ENCODE assay signal across 1 cellular context in the genomic region with DNA sequence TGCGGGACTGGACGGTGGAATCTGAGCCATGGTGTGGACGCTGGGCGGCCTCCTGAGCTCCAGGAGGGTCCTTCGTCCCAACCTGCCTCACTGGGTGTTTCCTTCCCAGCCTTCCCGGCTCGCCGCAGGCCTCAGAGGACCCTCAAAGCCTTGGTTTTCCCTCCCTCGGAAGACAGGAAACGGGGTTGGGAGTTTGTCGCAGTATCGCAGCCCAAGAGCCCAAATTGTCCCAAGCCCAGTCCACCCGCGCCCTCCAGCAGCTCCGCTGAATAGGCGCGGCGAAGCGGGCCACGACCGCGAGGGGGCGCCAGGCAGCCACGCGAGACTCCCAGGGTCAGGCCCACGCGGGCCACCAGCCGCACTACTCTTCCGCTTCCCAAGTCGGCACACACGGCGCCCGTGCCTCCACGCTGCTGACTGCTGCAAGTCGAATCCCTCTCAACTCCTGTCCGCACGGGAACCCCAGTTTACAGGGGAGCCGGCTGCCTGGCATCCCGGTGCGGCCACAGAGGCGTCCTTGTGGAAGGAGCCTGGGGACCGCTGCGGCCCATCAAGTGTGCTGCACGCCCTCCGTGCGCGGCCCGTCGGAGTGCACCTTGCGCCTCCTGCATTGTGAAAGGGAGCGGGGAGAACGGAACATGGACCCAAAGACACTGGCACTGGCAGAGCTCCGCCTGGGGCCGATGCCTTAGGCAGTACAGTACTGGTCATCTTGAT.
TF ChIP-seq lines count a peak whose summit lies in the region.

No MANE protein-coding gene starts in this region.

TF ChIP-seq in K562, 482 proteins besides CTCF, POLR2A, EP300 and RAD21 (continued from another document and continues in another):
- TF ChIP-seq, protein P1, sequence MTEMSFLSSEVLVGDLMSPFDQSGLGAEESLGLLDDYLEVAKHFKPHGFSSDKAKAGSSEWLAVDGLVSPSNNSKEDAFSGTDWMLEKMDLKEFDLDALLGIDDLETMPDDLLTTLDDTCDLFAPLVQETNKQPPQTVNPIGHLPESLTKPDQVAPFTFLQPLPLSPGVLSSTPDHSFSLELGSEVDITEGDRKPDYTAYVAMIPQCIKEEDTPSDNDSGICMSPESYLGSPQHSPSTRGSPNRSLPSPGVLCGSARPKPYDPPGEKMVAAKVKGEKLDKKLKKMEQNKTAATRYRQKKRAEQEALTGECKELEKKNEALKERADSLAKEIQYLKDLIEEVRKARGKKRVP (CRISPR knock-in tag; IDR thresholded peaks at IDR 0.05): no peak
- TF ChIP-seq CHD2 (IDR thresholded peaks at IDR 0.05; ENCODE audit: low read depth, low read length) (peak; percentile 86), ZNF347 (CRISPR knock-in tag; IDR thresholded peaks at IDR 0.05; ENCODE audit: low read depth) (no peak), RBM34 (IDR thresholded peaks at IDR 0.05; ENCODE audit: borderline replicate concordance, insufficient read depth, low read length) (no peak), PCBP1 (IDR thresholded peaks at IDR 0.05; ENCODE audit: low read depth, low read length, poor library complexity, severe bottlenecking) (peak; percentile 42), FOSL1 (tag; conservative IDR thresholded peaks at IDR 0.05) (peak; percentile 34; the same call in 1 of the 2 replicates), NEUROD1 (IDR thresholded peaks at IDR 0.05; ENCODE audit: borderline replicate concordance, low read depth, low read length, partially characterized antibody) (peak; percentile 45), GATAD2B (IDR thresholded peaks at IDR 0.05; ENCODE audit: borderline replicate concordance) (peak; percentile 95), GATAD2A (IDR thresholded peaks at IDR 0.05) (peak; percentile 94), ZNF274 (IDR thresholded peaks at IDR 0.05; ENCODE audit: borderline replicate concordance, low read depth, low read length) (no peak), SUPT5H (IDR thresholded peaks at IDR 0.05) (0 out of 2 replicates have a peak, but pooled peaks have one; percentile 48), TCF3 (CRISPR knock-in tag; IDR thresholded peaks at IDR 0.05) (peak; percentile 38; the same call in 1 of the 2 replicates), MCM3 (IDR thresholded peaks at IDR 0.05) (no peak), ZFX (CRISPR knock-in tag; IDR thresholded peaks at IDR 0.05) (peak; percentile 85), NFXL1 (CRISPR knock-in tag; IDR thresholded peaks at IDR 0.05) (no peak), CBFA2T3 (IDR thresholded peaks at IDR 0.05) (no peak), HDGF (IDR thresholded peaks at IDR 0.05) (peak; percentile 79; the same call in 1 of the 2 replicates), XRCC5 (IDR thresholded peaks at IDR 0.05; ENCODE audit: low read depth, low read length) (peak; percentile 90; the same call in 1 of the 2 replicates), HDAC3 (IDR thresholded peaks at IDR 0.05; ENCODE audit: borderline replicate concordance, partially characterized antibody) (no peak), FOXM1 (IDR thresholded peaks at IDR 0.05; ENCODE audit: low read depth) (no peak), FOXM1 (CRISPR knock-in tag; IDR thresholded peaks at IDR 0.05; ENCODE audit: low read depth) (peak; percentile 91; the same call in 1 of the 2 replicates), NR2F6 (CRISPR knock-in tag; IDR thresholded peaks at IDR 0.05) (no peak), TGIF2 (CRISPR knock-in tag; IDR thresholded peaks at IDR 0.05) (no peak), ZNF354B (CRISPR knock-in tag; IDR thresholded peaks at IDR 0.05) (no peak), THRAP3 (IDR thresholded peaks at IDR 0.05; ENCODE audit: borderline replicate concordance) (no peak), MTA3 (IDR thresholded peaks at IDR 0.05; ENCODE audit: borderline replicate concordance) (peak; percentile 96), ZNF583 (CRISPR knock-in tag; IDR thresholded peaks at IDR 0.05) (peak; percentile 77; the same call in 1 of the 2 replicates), ZNF165 (CRISPR knock-in tag; IDR thresholded peaks at IDR 0.05; ENCODE audit: borderline replicate concordance) (peak; percentile 36; the same call in 1 of the 2 replicates), DPF2 (IDR thresholded peaks at IDR 0.05) (peak; percentile 6; the same call in 1 of the 2 replicates), KDM2B (CRISPR knock-in tag; IDR thresholded peaks at IDR 0.05) (peak; percentile 94; the same call in 1 of the 2 replicates), SMC3 (conservative IDR thresholded peaks at IDR 0.05; ENCODE audit: insufficient read depth, low read depth, low read length) (peak; percentile 97), HCFC1 (IDR thresholded peaks at IDR 0.05; ENCODE audit: low read depth, low read length) (peak; percentile 46; the same call in 1 of the 2 replicates), TCF7L2 (IDR thresholded peaks at IDR 0.05; ENCODE audit: low read depth, low read length) (no peak), TBL1XR1 (IDR thresholded peaks at IDR 0.05; ENCODE audit: low read length in 2 of 2) (peak in 1 of 2 experiments; percentile 65; a peak in 2 of 4 replicates), MTA1 (IDR thresholded peaks at IDR 0.05; ENCODE audit: borderline replicate concordance) (peak; percentile 23; the same call in 1 of the 2 replicates), ILF3 (IDR thresholded peaks at IDR 0.05; ENCODE audit: borderline replicate concordance) (no peak), XRCC4 (IDR thresholded peaks at IDR 0.05; ENCODE audit: extremely low read depth, insufficient read depth, insufficient read length) (no peak)
- TF ChIP-seq, protein P2, sequence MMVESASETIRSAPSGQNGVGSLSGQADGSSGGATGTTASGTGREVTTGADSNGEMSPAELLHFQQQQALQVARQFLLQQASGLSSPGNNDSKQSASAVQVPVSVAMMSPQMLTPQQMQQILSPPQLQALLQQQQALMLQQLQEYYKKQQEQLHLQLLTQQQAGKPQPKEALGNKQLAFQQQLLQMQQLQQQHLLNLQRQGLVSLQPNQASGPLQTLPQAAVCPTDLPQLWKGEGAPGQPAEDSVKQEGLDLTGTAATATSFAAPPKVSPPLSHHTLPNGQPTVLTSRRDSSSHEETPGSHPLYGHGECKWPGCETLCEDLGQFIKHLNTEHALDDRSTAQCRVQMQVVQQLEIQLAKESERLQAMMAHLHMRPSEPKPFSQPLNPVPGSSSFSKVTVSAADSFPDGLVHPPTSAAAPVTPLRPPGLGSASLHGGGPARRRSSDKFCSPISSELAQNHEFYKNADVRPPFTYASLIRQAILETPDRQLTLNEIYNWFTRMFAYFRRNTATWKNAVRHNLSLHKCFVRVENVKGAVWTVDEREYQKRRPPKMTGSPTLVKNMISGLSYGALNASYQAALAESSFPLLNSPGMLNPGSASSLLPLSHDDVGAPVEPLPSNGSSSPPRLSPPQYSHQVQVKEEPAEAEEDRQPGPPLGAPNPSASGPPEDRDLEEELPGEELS (CRISPR knock-in tag; IDR thresholded peaks at IDR 0.05; ENCODE audit: borderline replicate concordance): no peak
- TF ChIP-seq, protein P3, sequence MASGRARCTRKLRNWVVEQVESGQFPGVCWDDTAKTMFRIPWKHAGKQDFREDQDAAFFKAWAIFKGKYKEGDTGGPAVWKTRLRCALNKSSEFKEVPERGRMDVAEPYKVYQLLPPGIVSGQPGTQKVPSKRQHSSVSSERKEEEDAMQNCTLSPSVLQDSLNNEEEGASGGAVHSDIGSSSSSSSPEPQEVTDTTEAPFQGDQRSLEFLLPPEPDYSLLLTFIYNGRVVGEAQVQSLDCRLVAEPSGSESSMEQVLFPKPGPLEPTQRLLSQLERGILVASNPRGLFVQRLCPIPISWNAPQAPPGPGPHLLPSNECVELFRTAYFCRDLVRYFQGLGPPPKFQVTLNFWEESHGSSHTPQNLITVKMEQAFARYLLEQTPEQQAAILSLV (tag; IDR thresholded peaks at IDR 0.05): no peak
- TF ChIP-seq, protein P4, sequence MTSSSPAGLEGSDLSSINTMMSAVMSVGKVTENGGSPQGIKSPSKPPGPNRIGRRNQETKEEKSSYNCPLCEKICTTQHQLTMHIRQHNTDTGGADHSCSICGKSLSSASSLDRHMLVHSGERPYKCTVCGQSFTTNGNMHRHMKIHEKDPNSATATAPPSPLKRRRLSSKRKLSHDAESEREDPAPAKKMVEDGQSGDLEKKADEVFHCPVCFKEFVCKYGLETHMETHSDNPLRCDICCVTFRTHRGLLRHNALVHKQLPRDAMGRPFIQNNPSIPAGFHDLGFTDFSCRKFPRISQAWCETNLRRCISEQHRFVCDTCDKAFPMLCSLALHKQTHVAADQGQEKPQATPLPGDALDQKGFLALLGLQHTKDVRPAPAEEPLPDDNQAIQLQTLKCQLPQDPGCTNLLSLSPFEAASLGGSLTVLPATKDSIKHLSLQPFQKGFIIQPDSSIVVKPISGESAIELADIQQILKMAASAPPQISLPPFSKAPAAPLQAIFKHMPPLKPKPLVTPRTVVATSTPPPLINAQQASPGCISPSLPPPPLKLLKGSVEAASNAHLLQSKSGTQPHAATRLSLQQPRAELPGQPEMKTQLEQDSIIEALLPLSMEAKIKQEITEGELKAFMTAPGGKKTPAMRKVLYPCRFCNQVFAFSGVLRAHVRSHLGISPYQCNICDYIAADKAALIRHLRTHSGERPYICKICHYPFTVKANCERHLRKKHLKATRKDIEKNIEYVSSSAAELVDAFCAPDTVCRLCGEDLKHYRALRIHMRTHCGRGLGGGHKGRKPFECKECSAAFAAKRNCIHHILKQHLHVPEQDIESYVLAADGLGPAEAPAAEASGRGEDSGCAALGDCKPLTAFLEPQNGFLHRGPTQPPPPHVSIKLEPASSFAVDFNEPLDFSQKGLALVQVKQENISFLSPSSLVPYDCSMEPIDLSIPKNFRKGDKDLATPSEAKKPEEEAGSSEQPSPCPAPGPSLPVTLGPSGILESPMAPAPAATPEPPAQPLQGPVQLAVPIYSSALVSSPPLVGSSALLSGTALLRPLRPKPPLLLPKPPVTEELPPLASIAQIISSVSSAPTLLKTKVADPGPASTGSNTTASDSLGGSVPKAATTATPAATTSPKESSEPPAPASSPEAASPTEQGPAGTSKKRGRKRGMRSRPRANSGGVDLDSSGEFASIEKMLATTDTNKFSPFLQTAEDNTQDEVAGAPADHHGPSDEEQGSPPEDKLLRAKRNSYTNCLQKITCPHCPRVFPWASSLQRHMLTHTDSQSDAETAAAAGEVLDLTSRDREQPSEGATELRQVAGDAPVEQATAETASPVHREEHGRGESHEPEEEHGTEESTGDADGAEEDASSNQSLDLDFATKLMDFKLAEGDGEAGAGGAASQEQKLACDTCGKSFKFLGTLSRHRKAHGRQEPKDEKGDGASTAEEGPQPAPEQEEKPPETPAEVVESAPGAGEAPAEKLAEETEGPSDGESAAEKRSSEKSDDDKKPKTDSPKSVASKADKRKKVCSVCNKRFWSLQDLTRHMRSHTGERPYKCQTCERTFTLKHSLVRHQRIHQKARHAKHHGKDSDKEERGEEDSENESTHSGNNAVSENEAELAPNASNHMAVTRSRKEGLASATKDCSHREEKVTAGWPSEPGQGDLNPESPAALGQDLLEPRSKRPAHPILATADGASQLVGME (CRISPR knock-in tag; IDR thresholded peaks at IDR 0.05): 0 out of 2 replicates have a peak, but pooled peaks have one; percentile 30
- TF ChIP-seq, protein P5, sequence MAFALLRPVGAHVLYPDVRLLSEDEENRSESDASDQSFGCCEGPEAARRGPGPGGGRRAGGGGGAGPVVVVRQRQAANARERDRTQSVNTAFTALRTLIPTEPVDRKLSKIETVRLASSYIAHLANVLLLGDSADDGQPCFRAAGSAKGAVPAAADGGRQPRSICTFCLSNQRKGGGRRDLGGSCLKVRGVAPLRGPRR (CRISPR knock-in tag; IDR thresholded peaks at IDR 0.05): no peak
- TF ChIP-seq, protein P6, sequence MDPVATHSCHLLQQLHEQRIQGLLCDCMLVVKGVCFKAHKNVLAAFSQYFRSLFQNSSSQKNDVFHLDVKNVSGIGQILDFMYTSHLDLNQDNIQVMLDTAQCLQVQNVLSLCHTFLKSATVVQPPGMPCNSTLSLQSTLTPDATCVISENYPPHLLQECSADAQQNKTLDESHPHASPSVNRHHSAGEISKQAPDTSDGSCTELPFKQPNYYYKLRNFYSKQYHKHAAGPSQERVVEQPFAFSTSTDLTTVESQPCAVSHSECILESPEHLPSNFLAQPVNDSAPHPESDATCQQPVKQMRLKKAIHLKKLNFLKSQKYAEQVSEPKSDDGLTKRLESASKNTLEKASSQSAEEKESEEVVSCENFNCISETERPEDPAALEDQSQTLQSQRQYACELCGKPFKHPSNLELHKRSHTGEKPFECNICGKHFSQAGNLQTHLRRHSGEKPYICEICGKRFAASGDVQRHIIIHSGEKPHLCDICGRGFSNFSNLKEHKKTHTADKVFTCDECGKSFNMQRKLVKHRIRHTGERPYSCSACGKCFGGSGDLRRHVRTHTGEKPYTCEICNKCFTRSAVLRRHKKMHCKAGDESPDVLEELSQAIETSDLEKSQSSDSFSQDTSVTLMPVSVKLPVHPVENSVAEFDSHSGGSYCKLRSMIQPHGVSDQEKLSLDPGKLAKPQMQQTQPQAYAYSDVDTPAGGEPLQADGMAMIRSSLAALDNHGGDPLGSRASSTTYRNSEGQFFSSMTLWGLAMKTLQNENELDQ (CRISPR knock-in tag; IDR thresholded peaks at IDR 0.05; ENCODE audit: borderline replicate concordance): peak; percentile 61; the same call in 1 of the 2 replicates
- TF ChIP-seq, protein P7, sequence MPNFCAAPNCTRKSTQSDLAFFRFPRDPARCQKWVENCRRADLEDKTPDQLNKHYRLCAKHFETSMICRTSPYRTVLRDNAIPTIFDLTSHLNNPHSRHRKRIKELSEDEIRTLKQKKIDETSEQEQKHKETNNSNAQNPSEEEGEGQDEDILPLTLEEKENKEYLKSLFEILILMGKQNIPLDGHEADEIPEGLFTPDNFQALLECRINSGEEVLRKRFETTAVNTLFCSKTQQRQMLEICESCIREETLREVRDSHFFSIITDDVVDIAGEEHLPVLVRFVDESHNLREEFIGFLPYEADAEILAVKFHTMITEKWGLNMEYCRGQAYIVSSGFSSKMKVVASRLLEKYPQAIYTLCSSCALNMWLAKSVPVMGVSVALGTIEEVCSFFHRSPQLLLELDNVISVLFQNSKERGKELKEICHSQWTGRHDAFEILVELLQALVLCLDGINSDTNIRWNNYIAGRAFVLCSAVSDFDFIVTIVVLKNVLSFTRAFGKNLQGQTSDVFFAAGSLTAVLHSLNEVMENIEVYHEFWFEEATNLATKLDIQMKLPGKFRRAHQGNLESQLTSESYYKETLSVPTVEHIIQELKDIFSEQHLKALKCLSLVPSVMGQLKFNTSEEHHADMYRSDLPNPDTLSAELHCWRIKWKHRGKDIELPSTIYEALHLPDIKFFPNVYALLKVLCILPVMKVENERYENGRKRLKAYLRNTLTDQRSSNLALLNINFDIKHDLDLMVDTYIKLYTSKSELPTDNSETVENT (CRISPR knock-in tag; IDR thresholded peaks at IDR 0.05): peak; percentile 58; the same call in 1 of the 2 replicates
- TF ChIP-seq, protein P8, sequence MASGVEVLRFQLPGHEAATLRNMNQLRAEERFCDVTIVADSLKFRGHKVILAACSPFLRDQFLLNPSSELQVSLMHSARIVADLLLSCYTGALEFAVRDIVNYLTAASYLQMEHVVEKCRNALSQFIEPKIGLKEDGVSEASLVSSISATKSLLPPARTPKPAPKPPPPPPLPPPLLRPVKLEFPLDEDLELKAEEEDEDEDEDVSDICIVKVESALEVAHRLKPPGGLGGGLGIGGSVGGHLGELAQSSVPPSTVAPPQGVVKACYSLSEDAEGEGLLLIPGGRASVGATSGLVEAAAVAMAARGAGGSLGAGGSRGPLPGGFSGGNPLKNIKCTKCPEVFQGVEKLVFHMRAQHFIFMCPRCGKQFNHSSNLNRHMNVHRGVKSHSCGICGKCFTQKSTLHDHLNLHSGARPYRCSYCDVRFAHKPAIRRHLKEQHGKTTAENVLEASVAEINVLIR (CRISPR knock-in tag; IDR thresholded peaks at IDR 0.05): no peak
- TF ChIP-seq, protein P9, sequence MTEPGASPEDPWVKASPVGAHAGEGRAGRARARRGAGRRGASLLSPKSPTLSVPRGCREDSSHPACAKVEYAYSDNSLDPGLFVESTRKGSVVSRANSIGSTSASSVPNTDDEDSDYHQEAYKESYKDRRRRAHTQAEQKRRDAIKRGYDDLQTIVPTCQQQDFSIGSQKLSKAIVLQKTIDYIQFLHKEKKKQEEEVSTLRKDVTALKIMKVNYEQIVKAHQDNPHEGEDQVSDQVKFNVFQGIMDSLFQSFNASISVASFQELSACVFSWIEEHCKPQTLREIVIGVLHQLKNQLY (CRISPR knock-in tag; conservative IDR thresholded peaks at IDR 0.05): no peak
